ENCODE assay signal across 8 cellular contexts in the genomic region with DNA sequence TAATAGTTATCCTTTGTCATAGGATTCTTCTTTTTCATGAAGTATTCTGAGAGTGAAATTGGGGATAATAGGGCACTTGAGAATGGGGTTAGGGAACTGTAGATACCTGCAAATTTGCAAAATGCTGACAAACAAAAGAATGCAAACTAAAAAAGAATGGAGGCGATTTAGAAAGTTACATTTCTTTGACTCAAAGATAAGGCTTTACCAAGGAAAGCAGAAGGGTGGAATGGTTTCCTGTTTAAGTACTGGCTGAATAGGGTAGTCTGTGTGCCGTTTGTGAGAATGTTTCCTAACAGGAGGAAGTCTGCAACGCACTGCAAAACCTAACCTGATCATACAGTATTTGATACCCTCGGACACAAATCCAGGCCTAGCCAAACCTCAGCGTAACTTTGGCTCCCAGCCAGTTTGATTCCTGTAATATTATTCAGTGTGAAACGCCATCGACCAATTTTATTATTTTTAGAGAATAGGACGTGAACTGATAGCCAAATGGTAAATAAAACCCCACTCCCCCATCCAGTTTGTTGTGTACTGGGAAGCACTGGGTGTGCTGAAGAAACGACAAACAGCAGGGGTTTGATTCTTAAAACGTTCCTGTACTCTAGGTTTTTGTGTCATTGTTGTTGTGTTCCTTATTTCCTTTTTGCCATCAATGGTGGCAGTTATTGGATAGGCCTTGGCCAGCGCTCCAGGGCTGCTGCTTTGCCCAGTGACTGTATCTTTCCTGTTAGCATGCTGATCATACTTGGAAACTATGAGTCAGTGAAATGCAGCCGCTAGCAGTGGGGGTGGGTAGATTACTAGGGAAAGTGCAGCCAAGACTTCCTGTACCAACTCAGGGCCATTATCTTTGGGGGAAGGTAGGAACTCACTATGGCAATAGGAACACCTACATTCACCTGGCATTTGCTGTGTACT.
DNase-seq lines count a peak whose midpoint lies in the region; ATAC-seq and TF ChIP-seq lines count a peak whose summit lies in the region.

No MANE protein-coding gene starts in this region.

- WGBS in esophagus squamous epithelium, 2 donors, result 16 to 23% methylated on average over 12 of the region's 12 CpGs
- 6 to 16% (median 11%) methylated on average over 12 of the region's 12 CpGs for WGBS in stomach, 5 donors

- TF ChIP-seq POLR2A in esophagus squamous epithelium (IDR thresholded peaks at IDR 0.05), result peak in 1 of 4 donors; percentile 23
- no peak for TF ChIP-seq POLR2A in stomach (IDR thresholded peaks at IDR 0.05)

- peak overlapping the region in 6 of 10 donors; percentile 21 to 54 (median 38) for H3K4me3 Mint-ChIP-seq in naive thymus-derived CD4-positive, alpha-beta T cell

- H3K9me3 ChIP-seq in OCI-LY7 (ENCODE audit: low read length), result no peaks in the 10 kb centered on the region
- no peaks in the 10 kb centered on the region for H3K9me3 ChIP-seq in esophagus squamous epithelium
- H3K9me3 ChIP-seq in naive thymus-derived CD4-positive, alpha-beta T cell (ENCODE audit: control insufficient read depth in 2 of 3, low read length in 3 of 3), result no peaks in the 10 kb centered on the region
- no peaks in the 10 kb centered on the region for H3K9me3 ChIP-seq in stomach

- H3K4me3 ChIP-seq in OCI-LY7 (ENCODE audit: low read depth, low read length, poor library complexity, severe bottlenecking) (peak overlapping the region; percentile 30), esophagus squamous epithelium (peak overlapping the region in 1 of 4 donors; percentile 3), stomach (no peak overlapping the region)
- no peak overlapping the region for H3K4me3 ChIP-seq in naive thymus-derived CD4-positive, alpha-beta T cell (ENCODE audit: low read length)

- CTCF ChIA-PET in OCI-LY7 (lab: Charles Lee; ENCODE audit: unreplicated experiment), result interaction anchor here (1.2 kb wide), 1 partner anchor 15 kb away, joined by 4 read pairs; no protein-coding TSS in a partner anchor
- CTCF ChIA-PET in naive thymus-derived CD4-positive, alpha-beta T cell (lab: Charles Lee), result no interaction called here

- H3K27me3 ChIP-seq in esophagus squamous epithelium, result no peaks in the 10 kb centered on the region
- H3K27me3 ChIP-seq in naive thymus-derived CD4-positive, alpha-beta T cell (ENCODE audit: control insufficient read depth in 2 of 2, insufficient read depth in 2 of 2, low read length in 2 of 2), result no peaks in the 10 kb centered on the region
- no peaks in the 10 kb centered on the region for H3K27me3 ChIP-seq in stomach

- DNase-seq in AG08396 (ENCODE audit: low spot score) (peak; percentile 91), OCI-LY7 (ENCODE audit: low spot score) (peak; percentile 59), esophagus squamous epithelium (lab: John Stamatoyannopoulos, UW) (peak; percentile 36), stomach (peak; percentile 90)
- peak; percentile 45 for DNase-seq in activated T-cell treated with anti-CD3 and anti-CD28 coated beads, Interleukin-2, amount 50 U/mL, for 1 hour
- peak in 2 of 9 donors; percentile 38 to 64 for DNase-seq in naive thymus-derived CD4-positive, alpha-beta T cell

- H3K36me3 ChIP-seq in OCI-LY7 (ENCODE audit: insufficient read depth, low read length), result no peaks in the 10 kb centered on the region
- H3K36me3 ChIP-seq in esophagus squamous epithelium, result no peaks in the 10 kb centered on the region
- H3K36me3 ChIP-seq in naive thymus-derived CD4-positive, alpha-beta T cell (ENCODE audit: control insufficient read depth in 2 of 3, insufficient read depth in 3 of 3, low read length in 3 of 3), result no peaks in the 10 kb centered on the region
- no peaks in the 10 kb centered on the region for H3K36me3 ChIP-seq in stomach

- no peaks in the 10 kb centered on the region for H3K9me2 ChIP-seq in OCI-LY7 (ENCODE audit: insufficient read depth, low read length)

- peaks cover 0 to 3% (median 0%) of the 10 kb centered on the region in 11 donors for H3K9me3 Mint-ChIP-seq in naive thymus-derived CD4-positive, alpha-beta T cell

- TF ChIP-seq EP300 in stomach (IDR thresholded peaks at IDR 0.05), result peak; percentile 91

- H3K79me2 ChIP-seq in OCI-LY7 (ENCODE audit: insufficient read depth, low read depth, low read length), result no peaks in the 10 kb centered on the region

- H4K20me1 ChIP-seq in OCI-LY7 (ENCODE audit: insufficient read depth, low read length), result no peaks in the 10 kb centered on the region

- no peaks in the 10 kb centered on the region for H3K27me3 Mint-ChIP-seq in naive thymus-derived CD4-positive, alpha-beta T cell

- H3K36me3 Mint-ChIP-seq in naive thymus-derived CD4-positive, alpha-beta T cell, result peaks cover 0 to 1% (median 0%) of the 10 kb centered on the region in 5 donors

- no peak overlapping the region for H3K27ac ChIP-seq in OCI-LY7 (ENCODE audit: low read depth, low read length, poor library complexity, severe bottlenecking)
- H3K27ac ChIP-seq in esophagus squamous epithelium, result peak overlapping the region; percentile 69 to 93 (median 86)
- H3K27ac ChIP-seq in naive thymus-derived CD4-positive, alpha-beta T cell (ENCODE audit: low read depth, low read length), result no peak overlapping the region
- H3K27ac ChIP-seq in stomach, result peak overlapping the region; percentile 80 to 96 (median 89)

- ATAC-seq in GM19025 (IDR thresholded peaks at IDR 0.05; ENCODE audit: low read depth, unreplicated experiment), result peak; percentile 80
- ATAC-seq in HG03442 (IDR thresholded peaks at IDR 0.05; ENCODE audit: unreplicated experiment), result peak; percentile 90
- peak; percentile 94 for ATAC-seq in naive thymus-derived CD4-positive, alpha-beta T cell

- peaks cover 7 to 34% (median 18%) of the 10 kb centered on the region in 7 donors for H3K4me1 Mint-ChIP-seq in naive thymus-derived CD4-positive, alpha-beta T cell

- H3K4me1 ChIP-seq in OCI-LY7 (ENCODE audit: insufficient read depth, low read length, poor library complexity, severe bottlenecking) (peaks cover 73% of the 10 kb centered on the region), esophagus squamous epithelium (peaks cover 13 to 44% (median 19%) of the 10 kb centered on the region in 3 donors), stomach (peaks cover 27 to 72% (median 39%) of the 10 kb centered on the region in 4 donors)
- H3K4me1 ChIP-seq in naive thymus-derived CD4-positive, alpha-beta T cell (ENCODE audit: control insufficient read depth in 2 of 2, insufficient read depth in 2 of 2, low read length in 2 of 2), result peaks cover 6 to 11% of the 10 kb centered on the region in 2 donors

- intact Hi-C loops in OCI-LY7 (cut with micrococcal nuclease; ENCODE audit: unreplicated experiment) (no loop called here), esophagus squamous epithelium (cut with DNase I) (no loop called here), stomach (cut with DNase I; ENCODE audit: low total_unique reads) (no loop called here)
- intact Hi-C loops in naive thymus-derived CD4-positive, alpha-beta T cell (cut with micrococcal nuclease), result loop anchor here (1.0 kb wide), 3 partner anchors 8 to 15 kb away; no protein-coding TSS in a partner anchor

- TF ChIP-seq CTCF in OCI-LY7 (conservative IDR thresholded peaks at IDR 0.05; ENCODE audit: low read length) (no peak), esophagus squamous epithelium (IDR thresholded peaks at IDR 0.05) (no peak), stomach (IDR thresholded peaks at IDR 0.05) (no peak)

- no TSS peak for BruUV-seq in OCI-LY7 (replicated peaks; lab: Mats Ljungman, UMichigan)

- peak overlapping the region; percentile 60 for H3K4me2 ChIP-seq in OCI-LY7 (ENCODE audit: low read length)

- POLR2A ChIA-PET in OCI-LY7 (lab: Charles Lee), result interaction anchor here (0.6 to 1.1 kb wide), 7 partner anchors 12 to 287 kb away, joined by 3 to 6 read pairs (median 3); no protein-coding TSS in a partner anchor
- POLR2A ChIA-PET in naive thymus-derived CD4-positive, alpha-beta T cell (lab: Charles Lee), result no interaction called here

- H3K27ac Mint-ChIP-seq in naive thymus-derived CD4-positive, alpha-beta T cell, result peak overlapping the region in 5 of 9 donors; percentile 5 to 89 (median 23)

- peak overlapping the region; percentile 93 for H2AFZ ChIP-seq in OCI-LY7 (ENCODE audit: low read length)

Comparison
In these comparisons a context has a peak if more than half of its experiments do, and no peak if none do; other contexts are left out.
1. H3K27ac ChIP-seq: peak in esophagus squamous epithelium (4 of 4) and stomach (5 of 5); none in OCI-LY7 (single experiment) and naive thymus-derived CD4-positive, alpha-beta T cell (single experiment).
2. intact Hi-C loops: an anchor here in naive thymus-derived CD4-positive, alpha-beta T cell (1.0 kb wide); none called in OCI-LY7, esophagus squamous epithelium and stomach.
3. Peak in every context shown above with its lines, with median percentiles within 50 percentile points of each other: ATAC-seq.